1 cellular context compared by ENCODE assay signal in genomic region chr6:46221221-46221793, GRCh38.
TF ChIP-seq lines count a peak whose summit lies in the region.

No MANE protein-coding gene starts in this region.

TF ChIP-seq in GM12878, 131 proteins besides CTCF, POLR2A, EP300 and RAD21 (continued from another document):
- TF ChIP-seq SKIL (IDR thresholded peaks at IDR 0.05; ENCODE audit: low read depth, poor library complexity, severe bottlenecking) (peak; percentile 19), SMC3 (IDR thresholded peaks at IDR 0.05; ENCODE audit: borderline replicate concordance, low read length) (peak; percentile 85)
- TF ChIP-seq, protein P1, sequence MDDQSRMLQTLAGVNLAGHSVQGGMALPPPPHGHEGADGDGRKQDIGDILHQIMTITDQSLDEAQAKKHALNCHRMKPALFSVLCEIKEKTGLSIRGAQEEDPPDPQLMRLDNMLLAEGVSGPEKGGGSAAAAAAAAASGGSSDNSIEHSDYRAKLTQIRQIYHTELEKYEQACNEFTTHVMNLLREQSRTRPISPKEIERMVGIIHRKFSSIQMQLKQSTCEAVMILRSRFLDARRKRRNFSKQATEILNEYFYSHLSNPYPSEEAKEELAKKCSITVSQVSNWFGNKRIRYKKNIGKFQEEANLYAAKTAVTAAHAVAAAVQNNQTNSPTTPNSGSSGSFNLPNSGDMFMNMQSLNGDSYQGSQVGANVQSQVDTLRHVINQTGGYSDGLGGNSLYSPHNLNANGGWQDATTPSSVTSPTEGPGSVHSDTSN (IDR thresholded peaks at IDR 0.05; ENCODE audit: insufficient replicate concordance, low read depth, low read length), result no peak
